Comparison of ENCODE assay signal across 2 cellular contexts in genomic region chr11:62725686-62726085, GRCh38.
TF ChIP-seq lines count a peak whose summit lies in the region.

No MANE protein-coding gene starts in this region.

TF ChIP-seq in SK-N-SH, 30 proteins besides CTCF, POLR2A, EP300 and RAD21:
- TF ChIP-seq NFIC (IDR thresholded peaks at IDR 0.05; ENCODE audit: borderline replicate concordance) (no peak), EZH2phosphoT487 (IDR thresholded peaks at IDR 0.05; ENCODE audit: borderline replicate concordance, low read depth) (no peak), GABPA (IDR thresholded peaks at IDR 0.05; ENCODE audit: low read depth) (no peak), PBX3 (IDR thresholded peaks at IDR 0.05) (no peak), POLR2AphosphoS5 (IDR thresholded peaks at IDR 0.05; ENCODE audit: low read depth, low read length) (no peak), ELF1 (IDR thresholded peaks at IDR 0.05) (no peak), FOSL2 (IDR thresholded peaks at IDR 0.05; ENCODE audit: borderline replicate concordance, low read depth) (no peak), USF1 (IDR thresholded peaks at IDR 0.05; ENCODE audit: borderline replicate concordance, low read depth) (no peak), RCOR1 (IDR thresholded peaks at IDR 0.05; ENCODE audit: low read length) (no peak), TCF12 (IDR thresholded peaks at IDR 0.05) (no peak), USF2 (IDR thresholded peaks at IDR 0.05; ENCODE audit: borderline replicate concordance, low read depth, low read length) (no peak)
- TF ChIP-seq, protein P1, sequence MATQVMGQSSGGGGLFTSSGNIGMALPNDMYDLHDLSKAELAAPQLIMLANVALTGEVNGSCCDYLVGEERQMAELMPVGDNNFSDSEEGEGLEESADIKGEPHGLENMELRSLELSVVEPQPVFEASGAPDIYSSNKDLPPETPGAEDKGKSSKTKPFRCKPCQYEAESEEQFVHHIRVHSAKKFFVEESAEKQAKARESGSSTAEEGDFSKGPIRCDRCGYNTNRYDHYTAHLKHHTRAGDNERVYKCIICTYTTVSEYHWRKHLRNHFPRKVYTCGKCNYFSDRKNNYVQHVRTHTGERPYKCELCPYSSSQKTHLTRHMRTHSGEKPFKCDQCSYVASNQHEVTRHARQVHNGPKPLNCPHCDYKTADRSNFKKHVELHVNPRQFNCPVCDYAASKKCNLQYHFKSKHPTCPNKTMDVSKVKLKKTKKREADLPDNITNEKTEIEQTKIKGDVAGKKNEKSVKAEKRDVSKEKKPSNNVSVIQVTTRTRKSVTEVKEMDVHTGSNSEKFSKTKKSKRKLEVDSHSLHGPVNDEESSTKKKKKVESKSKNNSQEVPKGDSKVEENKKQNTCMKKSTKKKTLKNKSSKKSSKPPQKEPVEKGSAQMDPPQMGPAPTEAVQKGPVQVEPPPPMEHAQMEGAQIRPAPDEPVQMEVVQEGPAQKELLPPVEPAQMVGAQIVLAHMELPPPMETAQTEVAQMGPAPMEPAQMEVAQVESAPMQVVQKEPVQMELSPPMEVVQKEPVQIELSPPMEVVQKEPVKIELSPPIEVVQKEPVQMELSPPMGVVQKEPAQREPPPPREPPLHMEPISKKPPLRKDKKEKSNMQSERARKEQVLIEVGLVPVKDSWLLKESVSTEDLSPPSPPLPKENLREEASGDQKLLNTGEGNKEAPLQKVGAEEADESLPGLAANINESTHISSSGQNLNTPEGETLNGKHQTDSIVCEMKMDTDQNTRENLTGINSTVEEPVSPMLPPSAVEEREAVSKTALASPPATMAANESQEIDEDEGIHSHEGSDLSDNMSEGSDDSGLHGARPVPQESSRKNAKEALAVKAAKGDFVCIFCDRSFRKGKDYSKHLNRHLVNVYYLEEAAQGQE (IDR thresholded peaks at IDR 0.05; ENCODE audit: low read depth, low read length) = no peak

TF ChIP-seq in SK-N-SH treated with all-trans-retinoic acid at 6 μM for 48 hours, 23 proteins besides CTCF, POLR2A, EP300 and RAD21:
- TF ChIP-seq ZNF70 (CRISPR knock-in tag; IDR thresholded peaks at IDR 0.05) = no peak
- no peak for TF ChIP-seq POU6F1 (CRISPR knock-in tag; IDR thresholded peaks at IDR 0.05; ENCODE audit: borderline replicate concordance, low read depth)
- no peak for TF ChIP-seq TOX (CRISPR knock-in tag; IDR thresholded peaks at IDR 0.05; ENCODE audit: borderline replicate concordance)
- TF ChIP-seq PPARA (CRISPR knock-in tag; IDR thresholded peaks at IDR 0.05; ENCODE audit: borderline replicate concordance) = no peak
- TF ChIP-seq ZFP3 (CRISPR knock-in tag; IDR thresholded peaks at IDR 0.05) = no peak
- no peak for TF ChIP-seq BACH2 (CRISPR knock-in tag; IDR thresholded peaks at IDR 0.05; ENCODE audit: borderline replicate concordance)
- no peak for TF ChIP-seq CSDC2 (CRISPR knock-in tag; IDR thresholded peaks at IDR 0.05)
- TF ChIP-seq TSHZ2 (CRISPR knock-in tag; IDR thresholded peaks at IDR 0.05) = no peak
